ENCODE assay signal across 8 cellular contexts in genomic region chr19:19900124-19900523, GRCh38. TPM values are rescaled to one million over a fixed set of nuclear protein-coding genes. Genes with fewer than 3 reads are reported as not detected.
DNase-seq lines count a peak whose midpoint lies in the region; ATAC-seq, FAIRE-seq and TF ChIP-seq lines count a peak whose summit lies in the region.

No MANE protein-coding gene starts in this region.

- no peaks in the 10 kb centered on the region for H3K27me3 Mint-ChIP-seq in activated CD4-positive, alpha-beta memory T cell treated with anti-CD3 and anti-CD28 coated beads, Interleukin-2, amount 10 ng/mL, durations not matched to agents 7 days and 5 days

- intact Hi-C loops in right cardiac atrium (cut with DNase I): no loop called here

- H3K4me3 Mint-ChIP-seq in activated CD4-positive, alpha-beta memory T cell treated with anti-CD3 and anti-CD28 coated beads, Interleukin-2, amount 10 ng/mL, durations not matched to agents 7 days and 5 days: peak overlapping the region; percentile 96

- no peaks in the 10 kb centered on the region for H4K20me1 ChIP-seq in DOHH2 (ENCODE audit: control insufficient read depth, insufficient read depth, low read depth, low read length)

- H3K27ac ChIP-seq in DOHH2 (ENCODE audit: low read depth, low read length) (peak overlapping the region; percentile 58), right cardiac atrium (ENCODE audit: low read length) (no peak overlapping the region), skin epidermis (peak overlapping the region in 15 of 21 experiments; percentile 11 to 90 (median 69))

- TF ChIP-seq CTCF in DOHH2 (IDR thresholded peaks at IDR 0.05; ENCODE audit: low read depth, low read length, poor library complexity, severe bottlenecking): no peak

- peak; percentile 24 for DNase-seq in HTR-8/SVneo (ENCODE audit: insufficient read length, low spot score)
- DNase-seq in activated CD4-positive, alpha-beta memory T cell treated with anti-CD3 and anti-CD28 coated beads, Interleukin-2, amount 10 ng/mL, durations not matched to agents 7 days and 5 days: no peak
- no peak for DNase-seq in right cardiac atrium
- DNase-seq in DMS153 (lab: John Stamatoyannopoulos, UW): no peak
- no peak for DNase-seq in anterior cingulate cortex (lab: John Stamatoyannopoulos, UW)

- H3F3A ChIP-seq in DOHH2 (ENCODE audit: control insufficient read depth, insufficient read depth): 0 out of 2 replicates have a peak, but pooled peaks cover 4% of the 10 kb centered on the region

- H3K9me3 ChIP-seq in DOHH2 (ENCODE audit: control insufficient read depth, insufficient read depth, low read length) (peaks cover 40% of the 10 kb centered on the region), right cardiac atrium (ENCODE audit: control insufficient read depth, low read length) (no peaks in the 10 kb centered on the region)

- peak overlapping the region; percentile 93 for H3K27ac Mint-ChIP-seq in activated CD4-positive, alpha-beta memory T cell treated with anti-CD3 and anti-CD28 coated beads, Interleukin-2, amount 10 ng/mL, durations not matched to agents 7 days and 5 days

- no peaks in the 10 kb centered on the region for H3K9me2 ChIP-seq in DOHH2 (replicated peaks; ENCODE audit: control insufficient read depth, low read length)

- H3K27me3 ChIP-seq in DOHH2 (ENCODE audit: control insufficient read depth, low read length): no peaks in the 10 kb centered on the region
- no peaks in the 10 kb centered on the region for H3K27me3 ChIP-seq in right cardiac atrium (ENCODE audit: control insufficient read depth, insufficient read depth)

- CTCF ChIA-PET in activated CD4-positive, alpha-beta memory T cell treated with anti-CD3 and anti-CD28 coated beads, Interleukin-2, amount 10 ng/mL, durations not matched to agents 7 days and 5 days (lab: Charles Lee): interaction anchor here (1.0 kb wide), 1 partner anchor 34 kb away, joined by 4 read pairs; the partner anchor contains the start of gene ZNF253

- H3K4me1 Mint-ChIP-seq in activated CD4-positive, alpha-beta memory T cell treated with anti-CD3 and anti-CD28 coated beads, Interleukin-2, amount 10 ng/mL, durations not matched to agents 7 days and 5 days: peaks cover 29% of the 10 kb centered on the region

- FAIRE-seq in HTR-8/SVneo (lab: Jason Lieb, UNC): no peak

- POLR2A ChIA-PET in activated CD4-positive, alpha-beta memory T cell treated with anti-CD3 and anti-CD28 coated beads, Interleukin-2, amount 10 ng/mL, durations not matched to agents 7 days and 5 days (lab: Charles Lee): interaction anchor here (0.6 to 5.7 kb wide), 17 partner anchors 9 to 1429 kb away, joined by 3 to 93 read pairs (median 9); partner anchors contain the start of genes ATP13A1, NDUFA13, TSSK6 and ZNF101

- H3K4me1 ChIP-seq in DOHH2 (ENCODE audit: control insufficient read depth, low read length): peaks cover 12% of the 10 kb centered on the region
- H3K4me1 ChIP-seq in right cardiac atrium (ENCODE audit: control insufficient read depth, insufficient read depth, low read length): no peaks in the 10 kb centered on the region

- ATAC-seq in right cardiac atrium (no peak), GM18517 (IDR thresholded peaks at IDR 0.05; ENCODE audit: unreplicated experiment) (no peak)

- peaks cover 43% of the 10 kb centered on the region for H3K79me2 ChIP-seq in DOHH2 (ENCODE audit: control insufficient read depth, low read length)

- peaks cover 71% of the 10 kb centered on the region for H3K36me3 Mint-ChIP-seq in activated CD4-positive, alpha-beta memory T cell treated with anti-CD3 and anti-CD28 coated beads, Interleukin-2, amount 10 ng/mL, durations not matched to agents 7 days and 5 days (ENCODE audit: low read depth)

- WGBS in right cardiac atrium: under 1% methylated on average over 5 of the region's 5 CpGs

- peaks cover 66% of the 10 kb centered on the region for H3K9me3 Mint-ChIP-seq in activated CD4-positive, alpha-beta memory T cell treated with anti-CD3 and anti-CD28 coated beads, Interleukin-2, amount 10 ng/mL, durations not matched to agents 7 days and 5 days

- peak overlapping the region; percentile 84 for H3K4me3 ChIP-seq in DOHH2 (ENCODE audit: low read length)
- H3K4me3 ChIP-seq in right cardiac atrium (ENCODE audit: low read length): peak overlapping the region; percentile 77
- H3K4me3 ChIP-seq in skin epidermis: peak overlapping the region; percentile 60 to 79 (median 72)

- H3K36me3 ChIP-seq in DOHH2 (ENCODE audit: control insufficient read depth, low read length): peaks cover 36% of the 10 kb centered on the region

- peak overlapping the region; percentile 90 for H3K4me2 ChIP-seq in DOHH2 (ENCODE audit: low read length)

RNA-seq across cellular contexts. Expression of gene ZNF93, which starts 0.6 kb away (rescaled TPM):
- total RNA-seq in activated CD4-positive, alpha-beta memory T cell treated with anti-CD3 and anti-CD28 coated beads, Interleukin-2, amount 10 ng/mL, durations not matched to agents 7 days and 5 days: 10 to 100 TPM; 11.4 to 11.7 TPM
- total RNA-seq in right cardiac atrium: 1 to 10 TPM; 1.7 to 2.2 (median 2.0) TPM
- 1.9 TPM for polyA plus RNA-seq in right cardiac atrium

RNA-seq across cellular contexts. Expression of gene ZNF253, which starts 34.4 kb away (rescaled TPM):
- 10 to 100 TPM; 12.9 to 14.7 TPM for total RNA-seq in activated CD4-positive, alpha-beta memory T cell treated with anti-CD3 and anti-CD28 coated beads, Interleukin-2, amount 10 ng/mL, durations not matched to agents 7 days and 5 days
- total RNA-seq in right cardiac atrium: 1 to 10 TPM; 7.5 to 8.9 (median 8.6) TPM
- 5.4 TPM for polyA plus RNA-seq in right cardiac atrium
